14 cellular contexts compared by ENCODE assay signal in genomic region chr1:243730499-243731150, GRCh38.
DNase-seq lines count a peak whose midpoint lies in the region; ATAC-seq, FAIRE-seq and TF ChIP-seq lines count a peak whose summit lies in the region.
"Had no signal": no experiment of that assay in that cellular context is flagged by ENCODE, and none has a peak within 500 bp of the region (broad histone marks: within the 10 kb centered on the region; RNA-seq: fewer than 3 reads in every experiment).

No MANE protein-coding gene starts in this region.

- intact Hi-C loops in K562 (cut with micrococcal nuclease): no loop called here
- intact Hi-C loops in testis (cut with DNase I; ENCODE audit: low total_unique reads): no loop called here

- 0 out of 2 replicates have a peak, but pooled peaks cover 1% of the 10 kb centered on the region for H3K9me3 ChIP-seq in K562 (replicated peaks; ENCODE audit: control insufficient read depth, insufficient read depth, low read depth, low read length)
- no peaks in the 10 kb centered on the region for H3K9me3 ChIP-seq in testis
- H3K9me3 ChIP-seq: HAP-1 had no signal

- no peaks in the 10 kb centered on the region for H3K36me3 ChIP-seq in K562 (ENCODE audit: control insufficient read depth, insufficient read depth, low read length)
- H3K36me3 ChIP-seq in testis (ENCODE audit: low read depth, missing control alignments): no peaks in the 10 kb centered on the region
- H3K36me3 ChIP-seq: cardiac muscle cell, HAP-1 had no signal

- H2AFZ ChIP-seq in K562 (ENCODE audit: low read depth, low read length): no peak overlapping the region

- CTCF ChIA-PET in K562 (lab: Yijun Ruan, JAX; ENCODE audit: low intra/inter-chr PET ratio): no interaction called here

- H3K27ac ChIP-seq in K562 (ENCODE audit: extremely low read depth, low read depth, low read length) (no peak overlapping the region), layer of hippocampus (ENCODE audit: low read depth, low read length) (peak overlapping the region; percentile 76), temporal lobe (ENCODE audit: low read depth, low read length) (peak overlapping the region; percentile 33), testis (no peak overlapping the region)
- H3K27ac ChIP-seq: cardiac muscle cell, KMS-11 had no signal

- no peak overlapping the region for H3K4me2 ChIP-seq in K562 (ENCODE audit: insufficient read depth, low read length)
- H3K4me2 ChIP-seq: KMS-11 had no signal

- H3K4me1 ChIP-seq in K562 (replicated peaks in 1 of 2; ENCODE audit: control insufficient read depth in 2 of 2, insufficient read depth in 2 of 2, low read length in 2 of 2): peaks cover 0 to 3% of the 10 kb centered on the region in 2 experiments; a peak in 1 of 5 replicates
- peaks cover 7% of the 10 kb centered on the region for H3K4me1 ChIP-seq in testis

- TF ChIP-seq EP300 in K562 (IDR thresholded peaks at IDR 0.05; ENCODE audit: low read length): no peak

- under 1% methylated on average over 23 of the region's 23 CpGs for WGBS in K562 (ENCODE audit: insufficient coverage, low coverage, missing lambda C conversion rate)
- WGBS in testis, 2 donors: 79 to 87% methylated on average over 21 to 23 of the region's 23 CpGs

- TF ChIP-seq RAD21 in K562 (CRISPR knock-in tag; conservative IDR thresholded peaks at IDR 0.05 in 1 of 2, IDR thresholded peaks at IDR 0.05 in 1 of 2): no peak

- TF ChIP-seq POLR2A in K562 (conservative IDR thresholded peaks at IDR 0.05) (no peak), testis (IDR thresholded peaks at IDR 0.05) (no peak)

- no peaks in the 10 kb centered on the region for H3K79me2 ChIP-seq in K562 (ENCODE audit: control insufficient read depth, insufficient read depth, low read length)

- POLR2A ChIA-PET in K562 (lab: Yijun Ruan, JAX): no interaction called here

- H3K9me1 ChIP-seq in K562 (ENCODE audit: control insufficient read depth, insufficient read depth, low read length): no peaks in the 10 kb centered on the region

- FAIRE-seq in K562 (lab: Jason Lieb, UNC): no peak

- no peaks in the 10 kb centered on the region for H3K27me3 ChIP-seq in K562 (ENCODE audit: control insufficient read depth in 2 of 2, insufficient read depth in 2 of 2, low read length in 2 of 2)
- H3K27me3 ChIP-seq in layer of hippocampus (ENCODE audit: control insufficient read depth, insufficient read depth, low read length): no peaks in the 10 kb centered on the region
- H3K27me3 ChIP-seq in testis: no peaks in the 10 kb centered on the region
- H3K27me3 ChIP-seq: cardiac muscle cell had no signal

- in situ Hi-C loops in K562 (cut with MboI): no loop called here

- TF ChIP-seq CTCF in K562 (IDR thresholded peaks at IDR 0.05 in 2 of 3, conservative IDR thresholded peaks at IDR 0.05 in 1 of 3; ENCODE audit: insufficient read depth in 2 of 3, low read depth in 1 of 3, low read length in 3 of 3): no peak
- no peak for TF ChIP-seq CTCF in testis (IDR thresholded peaks at IDR 0.05)

- no peak for ATAC-seq in K562

- no peak overlapping the region for H3K9ac ChIP-seq in K562 (ENCODE audit: insufficient read depth in 1 of 2, low read depth in 2 of 2, low read length in 2 of 2)
- H3K9ac ChIP-seq: KMS-11 had no signal

- DNase-seq in MV-4-11 (lab: John Stamatoyannopoulos, UW): peak; percentile 94
- no peak for DNase-seq in K562 (ENCODE audit: extremely low read depth in 1 of 4, low spot score in 3 of 4)
- no peak for DNase-seq in testis
- no peak for DNase-seq in Kasumi-1 (lab: John Stamatoyannopoulos, UW)
- DNase-seq in NCI-H146 (lab: John Stamatoyannopoulos, UW): no peak
- no peak for DNase-seq in NCI-H1092 treated with DMSO at 0.1 percent for 48 hours (lab: John Stamatoyannopoulos, UW)
- DNase-seq: activated CD4-positive, CD25-positive, alpha-beta regulatory T cell; activated effector memory CD4-positive, alpha-beta T cell treated with anti-CD3 and anti-CD28 coated beads, Interleukin-2, amount 50 U/mL, for 16 hours; stimulated activated CD4-positive, alpha-beta T cell treated with anti-CD3 and anti-CD28 coated beads, Interleukin-4, amount 100 ng/mL, for 1 hour had no signal

- BruUV-seq in K562 (replicated peaks; lab: Mats Ljungman, UMichigan): no TSS peak

- no peaks in the 10 kb centered on the region for H4K20me1 ChIP-seq in K562 (replicated peaks; ENCODE audit: control insufficient read depth, insufficient read depth, low read length)

- H3K4me3 ChIP-seq in K562 (no peak overlapping the region), testis (no peak overlapping the region)
- H3K4me3 ChIP-seq: cardiac muscle cell, HAP-1 had no signal

TF ChIP-seq in K562, 482 proteins besides CTCF, POLR2A, EP300 and RAD21:
- TF ChIP-seq RUNX1 (IDR thresholded peaks at IDR 0.05; ENCODE audit: low read depth) (no peak), ELF1 (tag; IDR thresholded peaks at IDR 0.05) (0 out of 2 replicates have a peak, but pooled peaks have one; percentile 27), CHAMP1 (IDR thresholded peaks at IDR 0.05) (no peak), GATA2 (CRISPR knock-in tag; IDR thresholded peaks at IDR 0.05) (no peak), STAT5A (IDR thresholded peaks at IDR 0.05; ENCODE audit: borderline replicate concordance, low read length) (no peak), CGGBP1 (CRISPR knock-in tag; IDR thresholded peaks at IDR 0.05) (no peak), ATF3 (IDR thresholded peaks at IDR 0.05) (no peak), ATF3 (CRISPR knock-in tag; conservative IDR thresholded peaks at IDR 0.05) (no peak), ASH1L (IDR thresholded peaks at IDR 0.05; ENCODE audit: borderline replicate concordance, low read depth, partially characterized antibody) (no peak)

Comparison
In these comparisons a context has a peak if more than half of its experiments do, and no peak if none do; other contexts are left out.
1. H3K27ac ChIP-seq: peak in layer of hippocampus (single experiment) and temporal lobe (single experiment); none in K562 (single experiment) and testis (0 of 2).